In the genomic region with DNA sequence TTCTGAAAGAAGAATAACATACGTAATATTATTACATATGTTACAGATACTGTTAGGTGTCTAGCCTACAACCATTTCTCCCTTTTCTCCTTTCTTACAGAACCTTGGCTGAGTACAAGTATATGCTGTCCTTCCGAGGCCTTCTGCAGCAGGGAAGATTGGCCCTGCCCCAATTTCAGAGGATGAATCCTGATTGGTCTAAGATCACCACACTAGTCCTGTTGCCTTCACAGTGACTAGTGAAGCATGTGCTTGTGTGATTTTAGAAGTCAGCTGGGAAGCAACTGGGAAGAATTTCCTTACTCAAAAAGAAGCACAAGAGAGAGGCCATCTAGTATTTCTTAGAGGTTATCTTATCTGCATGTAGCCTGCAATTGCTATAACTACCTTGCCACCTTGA, we compare ENCODE assay signal across 19 cellular contexts. TPM values are rescaled to one million over a fixed set of nuclear protein-coding genes. Genes with fewer than 3 reads are reported as not detected.
DNase-seq lines count a peak whose midpoint lies in the region; ATAC-seq and TF ChIP-seq lines count a peak whose summit lies in the region.
"Had no signal": no experiment of that assay in that cellular context is flagged by ENCODE, and none has a peak within 500 bp of the region (broad histone marks: within the 10 kb centered on the region; RNA-seq: fewer than 3 reads in every experiment).

No MANE protein-coding gene starts in this region.

- H3K9me3 ChIP-seq in PC-3 (ENCODE audit: low read length): no peaks in the 10 kb centered on the region
- H3K9me3 ChIP-seq in endodermal cell (ENCODE audit: control insufficient read depth, low read length): no peaks in the 10 kb centered on the region
- H3K9me3 ChIP-seq: gastroesophageal sphincter, SJCRH30, spleen, upper lobe of right lung had no signal

- no peak overlapping the region for H3K27ac Mint-ChIP-seq in endodermal cell
- H3K27ac Mint-ChIP-seq: activated CD4-positive, alpha-beta memory T cell treated with anti-CD3 and anti-CD28 coated beads for 36 hours; T-helper 17 cell had no signal

- H3K36me3 Mint-ChIP-seq in endodermal cell (ENCODE audit: low read depth): no peaks in the 10 kb centered on the region
- H3K36me3 Mint-ChIP-seq: activated CD4-positive, alpha-beta memory T cell treated with anti-CD3 and anti-CD28 coated beads for 36 hours had no signal

- peak; percentile 12 for DNase-seq in ELF-1 (ENCODE audit: low read depth, low spot score)
- peak; percentile 10 for DNase-seq in epithelial cell of esophagus (ENCODE audit: low read depth)
- DNase-seq in kidney tubule cell (ENCODE audit: low spot score): peak; percentile 41
- DNase-seq in PC-3: no peak
- no peak for DNase-seq in endodermal cell
- DNase-seq: activated CD4-positive, alpha-beta memory T cell treated with anti-CD3 and anti-CD28 coated beads for 36 hours; activated gamma-delta T cell treated with Interleukin-2 at 50 U/mL for 16 hours; activated T-cell treated with anti-CD3 and anti-CD28 coated beads for 4 hours; AML-193; DMS79 treated with DMSO at 0.1 percent for 48 hours; NCI-H1694; spleen; T-helper 17 cell; upper lobe of right lung had no signal

- H3K27me3 Mint-ChIP-seq in endodermal cell (ENCODE audit: insufficient read depth): no peaks in the 10 kb centered on the region

- no peak for TF ChIP-seq RAD21 in Ishikawa (IDR thresholded peaks at IDR 0.05; ENCODE audit: low read depth)

- no peak for TF ChIP-seq EP300 in Ishikawa (IDR thresholded peaks at IDR 0.05; ENCODE audit: borderline replicate concordance)

- POLR2A ChIA-PET in PC-3 (lab: Charles Lee; ENCODE audit: unreplicated experiment): no interaction called here

- no peaks in the 10 kb centered on the region for H3K4me1 Mint-ChIP-seq in endodermal cell
- H3K4me1 Mint-ChIP-seq: T-helper 17 cell had no signal

- H3K9me3 Mint-ChIP-seq in endodermal cell: no peaks in the 10 kb centered on the region
- H3K9me3 Mint-ChIP-seq: activated CD4-positive, alpha-beta memory T cell treated with anti-CD3 and anti-CD28 coated beads for 36 hours had no signal

- no peaks in the 10 kb centered on the region for H3K36me3 ChIP-seq in PC-3 (ENCODE audit: low read depth, low read length)
- H3K36me3 ChIP-seq in endodermal cell (ENCODE audit: control insufficient read depth, insufficient read depth, low read length): no peaks in the 10 kb centered on the region
- H3K36me3 ChIP-seq: gastroesophageal sphincter, SJCRH30, spleen, upper lobe of right lung had no signal

- no peak overlapping the region for H3K4me3 ChIP-seq in epithelial cell of esophagus (ENCODE audit: low read length)
- no peak overlapping the region for H3K4me3 ChIP-seq in PC-3 (ENCODE audit: low read length)
- no peak overlapping the region for H3K4me3 ChIP-seq in endodermal cell (ENCODE audit: low read length)
- H3K4me3 ChIP-seq: gastroesophageal sphincter, SJCRH30, spleen, upper lobe of right lung had no signal

- H3K27me3 ChIP-seq in PC-3 (ENCODE audit: low read length) (no peaks in the 10 kb centered on the region), endodermal cell (ENCODE audit: control insufficient read depth, insufficient read depth, low read length, poor library complexity, severe bottlenecking) (no peaks in the 10 kb centered on the region)
- H3K27me3 ChIP-seq: gastroesophageal sphincter, SJCRH30, upper lobe of right lung had no signal

- CTCF ChIA-PET in PC-3 (lab: Charles Lee): no interaction called here

- TF ChIP-seq CTCF in epithelial cell of esophagus (IDR thresholded peaks at IDR 0.05; ENCODE audit: insufficient read depth, low read depth, low read length, missing control alignments): no peak
- no peak for TF ChIP-seq CTCF in PC-3 (conservative IDR thresholded peaks at IDR 0.05; ENCODE audit: low read depth, low read length)
- no peak for TF ChIP-seq CTCF in endodermal cell (conservative IDR thresholded peaks at IDR 0.05)

- H3K9me2 ChIP-seq in PC-3 (replicated peaks; ENCODE audit: low read length): no peaks in the 10 kb centered on the region

- no TSS peak for BruUV-seq in PC-3 (replicated peaks; lab: Mats Ljungman, UMichigan)

- H3K4me1 ChIP-seq in PC-3 (ENCODE audit: insufficient read depth, low read length): no peaks in the 10 kb centered on the region
- no peaks in the 10 kb centered on the region for H3K4me1 ChIP-seq in endodermal cell (ENCODE audit: control insufficient read depth, insufficient read depth, low read length)
- H3K4me1 ChIP-seq: SJCRH30, spleen, upper lobe of right lung had no signal

- no peak overlapping the region for H3K9ac ChIP-seq in PC-3 (ENCODE audit: low read length)
- no peak overlapping the region for H3K9ac ChIP-seq in endodermal cell (ENCODE audit: extremely low read depth, low read length, poor library complexity, severe bottlenecking)

- intact Hi-C loops in PC-3 (cut with micrococcal nuclease): no loop called here

- H4K20me1 ChIP-seq in PC-3 (ENCODE audit: low read length): no peaks in the 10 kb centered on the region

- H3K4me2 ChIP-seq in PC-3 (ENCODE audit: low read length): no peak overlapping the region

- H3K27ac ChIP-seq in PC-3 (ENCODE audit: low read length) (no peak overlapping the region), endodermal cell (ENCODE audit: low read depth, low read length) (no peak overlapping the region)
- H3K27ac ChIP-seq: epithelial cell of prostate, gastroesophageal sphincter, SJCRH30, spleen, upper lobe of right lung had no signal

- H3K79me2 ChIP-seq in PC-3 (ENCODE audit: low read length): no peaks in the 10 kb centered on the region

- ATAC-seq in PC-3 (no peak), HG02981 (IDR thresholded peaks at IDR 0.05; ENCODE audit: unreplicated experiment) (no peak)
- ATAC-seq: gastroesophageal sphincter, T-helper 17 cell, upper lobe of right lung had no signal

- no peak overlapping the region for H2AFZ ChIP-seq in PC-3 (ENCODE audit: low read length)

- H3F3A ChIP-seq in PC-3 (ENCODE audit: low read length, unreplicated experiment): no peaks in the 10 kb centered on the region

- 80 to 86% methylated on average over 1 to 2 of the region's 2 CpGs for WGBS in endodermal cell (ENCODE audit: insufficient coverage in 1 of 2, insufficient read length in 1 of 2), 2 experiments

- H3K4me3 Mint-ChIP-seq in endodermal cell: no peak overlapping the region
- H3K4me3 Mint-ChIP-seq: activated CD4-positive, alpha-beta memory T cell treated with anti-CD3 and anti-CD28 coated beads for 36 hours; T-helper 17 cell had no signal

TF ChIP-seq in Ishikawa, 13 proteins besides CTCF, POLR2A, EP300 and RAD21:
- TF ChIP-seq USF1 (IDR thresholded peaks at IDR 0.05) (no peak), CEBPB (IDR thresholded peaks at IDR 0.05) (no peak), ZBTB7A (IDR thresholded peaks at IDR 0.05; ENCODE audit: low read depth) (no peak), EGR1 (IDR thresholded peaks at IDR 0.05) (no peak)
- TF ChIP-seq, protein P1, sequence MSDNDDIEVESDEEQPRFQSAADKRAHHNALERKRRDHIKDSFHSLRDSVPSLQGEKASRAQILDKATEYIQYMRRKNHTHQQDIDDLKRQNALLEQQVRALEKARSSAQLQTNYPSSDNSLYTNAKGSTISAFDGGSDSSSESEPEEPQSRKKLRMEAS (IDR thresholded peaks at IDR 0.05): peak; percentile 82

RNA-seq across cellular contexts. Expression of gene MECOM, which starts 30.6 kb away (rescaled TPM):
- total RNA-seq in PC-3 (2014; rRNA removed) (10.0 and 11.4 TPM in 2 replicates), endodermal cell (under 1 TPM; 0.15 to 0.79 TPM)
- polyA plus RNA-seq in endodermal cell (2013, experiment 1 of 2): 12.8 TPM
- polyA plus RNA-seq in endodermal cell (2013, experiment 2 of 2): 12.5 TPM
- total RNA-seq: activated CD4-positive, alpha-beta memory T cell treated with anti-CD3 and anti-CD28 coated beads for 36 hours had no signal

Comparison
In these comparisons a context has a peak if more than half of its experiments do, and no peak if none do; other contexts are left out.
1. DNase-seq: peak in ELF-1 (single experiment), epithelial cell of esophagus (single experiment) and kidney tubule cell (single experiment); none in PC-3 (single experiment) and endodermal cell (single experiment).